Comparison of ENCODE assay signal across 8 cellular contexts in genomic region chr7:23013715-23014649, GRCh38. TPM values are rescaled to one million over a fixed set of nuclear protein-coding genes. Genes with fewer than 3 reads are reported as not detected.
DNase-seq lines count a peak whose midpoint lies in the region; ATAC-seq and TF ChIP-seq lines count a peak whose summit lies in the region.

HYCC1 (minus strand) TSS chr7:23014130; CDS start chr7:22991111, 23,019 bp downstream.

- TF ChIP-seq CTCF in IMR-90 (conservative IDR thresholded peaks at IDR 0.05; ENCODE audit: low read depth, low read length): peak; percentile 53
- peak; percentile 79 for TF ChIP-seq CTCF in OCI-LY7 (conservative IDR thresholded peaks at IDR 0.05; ENCODE audit: low read length)
- peak; percentile 69 for TF ChIP-seq CTCF in epithelial cell of esophagus (IDR thresholded peaks at IDR 0.05; ENCODE audit: insufficient read depth, low read depth, low read length, missing control alignments)
- TF ChIP-seq CTCF in mucosa of descending colon (IDR thresholded peaks at IDR 0.05): peak; percentile 42

- H3K4me1 ChIP-seq in IMR-90 (ENCODE audit: control insufficient read depth, insufficient read depth, low read length) (peaks cover 7% of the 10 kb centered on the region; the same call in 1 of the 2 replicates), OCI-LY7 (ENCODE audit: insufficient read depth, low read length, poor library complexity, severe bottlenecking) (peaks cover 75% of the 10 kb centered on the region), mucosa of descending colon (ENCODE audit: low read depth) (no peaks in the 10 kb centered on the region)

- peak within 1 kb of the TSS; percentile 59; the same call in 1 of the 2 replicates for H3K56ac ChIP-seq in IMR-90 (ENCODE audit: extremely low read depth, insufficient read depth, low read length)

- BruUV-seq in IMR-90 (replicated peaks; lab: Mats Ljungman, UMichigan): no TSS peak
- BruUV-seq in OCI-LY7 (replicated peaks; lab: Mats Ljungman, UMichigan): no TSS peak

- peak; percentile 40 for TF ChIP-seq RAD21 in IMR-90 (IDR thresholded peaks at IDR 0.05; ENCODE audit: low read length)

- H2AK5ac ChIP-seq in IMR-90 (ENCODE audit: low read depth, low read length): peak within 1 kb of the TSS; percentile 31

- in situ Hi-C loops in IMR-90 (cut with MboI; ENCODE audit: low sequenced_read_pairs): no loop called here

- WGBS in IMR-90 (ENCODE audit: extremely low coverage in 2 of 2, insufficient read length in 1 of 2), 2 experiments: 0% methylated on average over 14 of the region's 61 CpGs; no CpG with 5 or more reads in 1 of the 2 experiments

- TF ChIP-seq POLR2A in IMR-90 (IDR thresholded peaks at IDR 0.05; ENCODE audit: low read depth, low read length): peak; percentile 96

- peak within 1 kb of the TSS in 1 of 2 experiments; percentile 69; a peak in 2 of 4 replicates for H4K8ac ChIP-seq in IMR-90 (ENCODE audit: low read depth in 2 of 2, low read length in 2 of 2)

- H4K91ac ChIP-seq in IMR-90 (ENCODE audit: insufficient read depth, low read depth, low read length): no peak within 1 kb of the TSS; the same call in 1 of the 2 replicates

- H3K4me2 ChIP-seq in IMR-90 (ENCODE audit: low read depth, low read length): peak within 1 kb of the TSS; percentile 90
- peak within 1 kb of the TSS; percentile 86 for H3K4me2 ChIP-seq in OCI-LY7 (ENCODE audit: low read length)

- H3K9ac ChIP-seq in IMR-90 (ENCODE audit: low read depth, low read length): peak within 1 kb of the TSS; percentile 68

- H2BK120ac ChIP-seq in IMR-90 (ENCODE audit: low read depth, low read length): peak within 1 kb of the TSS; percentile 55; the same call in 1 of the 2 replicates

- H3K9me3 ChIP-seq in IMR-90 (ENCODE audit: control insufficient read depth, insufficient read depth, low read length) (no peaks in the 10 kb centered on the region), OCI-LY7 (ENCODE audit: low read length) (no peaks in the 10 kb centered on the region), mucosa of descending colon (no peaks in the 10 kb centered on the region)

- 0 out of 2 replicates have a peak within 1 kb of the TSS, but pooled peaks have one; percentile 8 for H3K18ac ChIP-seq in IMR-90 (ENCODE audit: low read depth, low read length)

- H3K36me3 ChIP-seq in IMR-90 (ENCODE audit: control insufficient read depth, insufficient read depth, low read length) (no peaks in the 10 kb centered on the region), OCI-LY7 (ENCODE audit: insufficient read depth, low read length) (peaks cover 16% of the 10 kb centered on the region; the same call in 1 of the 2 replicates), mucosa of descending colon (ENCODE audit: low read depth) (no peaks in the 10 kb centered on the region)

- DNase-seq in DMS153 (lab: John Stamatoyannopoulos, UW) (peak; percentile 99), IMR-90 (peak; percentile 99), OCI-LY7 (ENCODE audit: low spot score) (peak; percentile 99), activated T-cell treated with anti-CD3 and anti-CD28 coated beads for 24 hours (ENCODE audit: low read depth) (peak; percentile 99), epithelial cell of esophagus (ENCODE audit: low read depth) (peak; percentile 99), mucosa of descending colon (peak; percentile 98 to 99 (median 98))
- DNase-seq in stimulated activated CD8-positive, alpha-beta memory T cell treated with anti-CD3 and anti-CD28 coated beads, Interleukin-4, amount 100 ng/mL, for 24 hours (ENCODE audit: low read depth): peak; percentile 98

- 0 out of 3 replicates have a peak within 1 kb of the TSS, but pooled peaks have one; percentile 33 for H2BK15ac ChIP-seq in IMR-90 (ENCODE audit: low read depth, low read length)

- no peaks in the 10 kb centered on the region for H3K27me3 ChIP-seq in IMR-90 (ENCODE audit: control insufficient read depth, insufficient read depth, low read length)

- H2AK9ac ChIP-seq in IMR-90 (replicated peaks; ENCODE audit: low read depth, low read length, poor library complexity): peak within 1 kb of the TSS; percentile 90

- H4K20me1 ChIP-seq in IMR-90 (ENCODE audit: insufficient read depth, low read length): peaks cover 22% of the 10 kb centered on the region
- H4K20me1 ChIP-seq in OCI-LY7 (ENCODE audit: insufficient read depth, low read length): peaks cover 30% of the 10 kb centered on the region

- peak within 1 kb of the TSS; percentile 92 for H2AFZ ChIP-seq in IMR-90 (replicated peaks; ENCODE audit: low read length, poor library complexity)
- peak within 1 kb of the TSS; percentile 95 for H2AFZ ChIP-seq in OCI-LY7 (ENCODE audit: low read length)

- no peak within 1 kb of the TSS for H4K5ac ChIP-seq in IMR-90 (ENCODE audit: low read depth, low read length)

- ATAC-seq in GM21528 (IDR thresholded peaks at IDR 0.05; ENCODE audit: low FRiP score, unreplicated experiment) (peak; percentile 95), IMR-90 (ENCODE audit: low read depth) (peak; percentile 99), mucosa of descending colon (peak; percentile 100)

- CTCF ChIA-PET in IMR-90 (lab: Yijun Ruan, JAX) (no interaction called here), OCI-LY7 (lab: Charles Lee; ENCODE audit: unreplicated experiment) (interaction anchor here (0.7 kb wide), 1 partner anchor 25 kb away, joined by 3 read pairs; no protein-coding TSS in a partner anchor)

- no peaks in the 10 kb centered on the region for H3K9me2 ChIP-seq in OCI-LY7 (ENCODE audit: insufficient read depth, low read length)

- intact Hi-C loops in IMR-90 (cut with micrococcal nuclease) (loop anchor here (2.0 kb wide), 2 partner anchors 159 to 193 kb away; no protein-coding TSS in a partner anchor), OCI-LY7 (cut with micrococcal nuclease; ENCODE audit: unreplicated experiment) (loop anchor here (1.0 to 10.0 kb wide), 8 partner anchors 24 to 1069 kb away; partner anchors contain the start of genes CDCA7L, IGF2BP3, RAPGEF5 and TOMM7), mucosa of descending colon (cut with DNase I, micrococcal nuclease) (no loop called here)

- H3K4me3 ChIP-seq in IMR-90 (ENCODE audit: insufficient read depth, low read depth, low read length) (peak within 1 kb of the TSS; percentile 66), OCI-LY7 (ENCODE audit: low read depth, low read length, poor library complexity, severe bottlenecking) (peak within 1 kb of the TSS; percentile 98), epithelial cell of esophagus (ENCODE audit: low read length) (peak within 1 kb of the TSS; percentile 74), mucosa of descending colon (peak within 1 kb of the TSS; percentile 37)

- peak within 1 kb of the TSS; percentile 89 for H3K14ac ChIP-seq in IMR-90 (replicated peaks; ENCODE audit: low read depth, low read length)

- H2BK5ac ChIP-seq in IMR-90 (ENCODE audit: low read depth, low read length, poor library complexity, severe bottlenecking): peak within 1 kb of the TSS; percentile 35

- H3K79me1 ChIP-seq in IMR-90 (ENCODE audit: low read depth in 1 of 2, low read length in 2 of 2): peaks cover 5 to 34% of the 10 kb centered on the region in 2 experiments; a peak in 3 of 4 replicates

- dilution Hi-C loops in IMR-90 (cut with HindIII; ENCODE audit: low sequenced_read_pairs, unreplicated experiment): no loop called here

- H3K27ac ChIP-seq in IMR-90 (ENCODE audit: insufficient read depth, low read length): peak within 1 kb of the TSS; percentile 77
- H3K27ac ChIP-seq in OCI-LY7 (ENCODE audit: low read depth, low read length, poor library complexity, severe bottlenecking): peak within 1 kb of the TSS; percentile 84

- H3K9me1 ChIP-seq in IMR-90 (ENCODE audit: insufficient read depth, low read length): peaks cover 10% of the 10 kb centered on the region

- POLR2A ChIA-PET in IMR-90 (lab: Charles Lee; ENCODE audit: unreplicated experiment) (no interaction called here), OCI-LY7 (lab: Charles Lee) (interaction anchor here (0.7 to 3.7 kb wide), 5 partner anchors 12 to 40 kb away, joined by 3 to 31 read pairs (median 7); no protein-coding TSS in a partner anchor)

- no peak within 1 kb of the TSS; the same call in 1 of the 2 replicates for H2BK20ac ChIP-seq in IMR-90 (ENCODE audit: low read depth, low read length)

- peak within 1 kb of the TSS; percentile 68 for H3K4ac ChIP-seq in IMR-90 (ENCODE audit: low read depth, low read length)

- H3K23ac ChIP-seq in IMR-90 (ENCODE audit: low read depth, low read length): peak within 1 kb of the TSS; percentile 95

- H3K79me2 ChIP-seq in OCI-LY7 (ENCODE audit: insufficient read depth, low read depth, low read length): peaks cover 48% of the 10 kb centered on the region

TF ChIP-seq in IMR-90, 13 proteins besides CTCF, POLR2A, EP300 and RAD21 (continues in another document):
- TF ChIP-seq CEBPB (IDR thresholded peaks at IDR 0.05; ENCODE audit: low read depth, low read length) (no peak), MXI1 (IDR thresholded peaks at IDR 0.05; ENCODE audit: borderline replicate concordance, low read depth, low read length) (peak; percentile 49; the same call in 1 of the 2 replicates), NFE2L2 (IDR thresholded peaks at IDR 0.05; ENCODE audit: low read depth, low read length) (no peak), RCOR1 (IDR thresholded peaks at IDR 0.05; ENCODE audit: insufficient replicate concordance, low read length) (peak; percentile 16), MAZ (IDR thresholded peaks at IDR 0.05; ENCODE audit: borderline replicate concordance, low read depth, low read length) (peak; percentile 56; the same call in 1 of the 2 replicates), SMC3 (IDR thresholded peaks at IDR 0.05; ENCODE audit: low read depth, low read length) (0 out of 2 replicates have a peak, but pooled peaks have one; percentile 26), MAFK (IDR thresholded peaks at IDR 0.05; ENCODE audit: low read depth, low read length) (no peak), CHD1 (IDR thresholded peaks at IDR 0.05; ENCODE audit: low read depth, low read length) (peak; percentile 82; the same call in 1 of the 2 replicates), RFX5 (IDR thresholded peaks at IDR 0.05; ENCODE audit: low read depth, low read length) (no peak), BHLHE40 (IDR thresholded peaks at IDR 0.05; ENCODE audit: low read depth, low read length) (no peak), FOS (IDR thresholded peaks at IDR 0.05; ENCODE audit: low read depth, low read length) (peak; percentile 74)

RNA-seq across cellular contexts. Expression of gene HYCC1, which starts in this region (rescaled TPM):
- total RNA-seq in IMR-90 (2012; rRNA removed) (78.3 and 185 TPM in 2 replicates), OCI-LY7 (2022) (157 and 171 TPM in 2 replicates), mucosa of descending colon (10 to 100 TPM in 1 of 3 donors, 1 to 10 TPM in 2; 5.1 to 28.5 (median 6.7) TPM)
- 42.9 and 44.1 TPM in 2 replicates for polyA plus RNA-seq in IMR-90 (2012; rRNA removed)
- 16.8 and 23.7 TPM in 2 replicates for polyA plus RNA-seq in IMR-90 (2012; cell fraction: cytosol; rRNA removed)
- polyA plus RNA-seq in IMR-90 (2012; cell fraction: nucleus; rRNA removed; ENCODE audit: low replicate concordance): 4.9 and 30.2 TPM in 2 replicates
- total RNA-seq in OCI-LY7 (2014; rRNA removed; shearing (Covaris generic)): 43.3 and 69.9 TPM in 2 replicates

Comparison
In these comparisons a context has a peak if more than half of its experiments do, and no peak if none do; other contexts are left out.
1. Peak in every context shown above with its lines: DNase-seq, ATAC-seq, H3K4me3 ChIP-seq and H3K27ac ChIP-seq.
2. H3K4me3 ChIP-seq: peak in every context shown above with its lines; median percentile 98 in OCI-LY7; 74 in epithelial cell of esophagus; 66 in IMR-90; 37 in mucosa of descending colon.
3. intact Hi-C loops: an anchor here in IMR-90 (2.0 kb wide) and OCI-LY7 (1.0 to 10.0 kb wide); none called in mucosa of descending colon.